ENCODE assay signal across 26 cellular contexts in genomic region chr5:142686968-142687367, GRCh38. TPM values are rescaled to one million over a fixed set of nuclear protein-coding genes. Genes with fewer than 3 reads are reported as not detected.
DNase-seq lines count a peak whose midpoint lies in the region; ATAC-seq and TF ChIP-seq lines count a peak whose summit lies in the region.
"Had no signal": no experiment of that assay in that cellular context is flagged by ENCODE, and none has a peak within 500 bp of the region (broad histone marks: within the 10 kb centered on the region; RNA-seq: fewer than 3 reads in every experiment).

No MANE protein-coding gene starts in this region.

- no peaks in the 10 kb centered on the region for H3K9me3 Mint-ChIP-seq in WTC11
- H3K9me3 Mint-ChIP-seq in brain = peaks cover 0 to 4% (median 0%) of the 10 kb centered on the region in 5 experiments
- no peaks in the 10 kb centered on the region for H3K9me3 Mint-ChIP-seq in stimulated activated effector memory CD8-positive, alpha-beta T cell treated with anti-CD3 and anti-CD28 coated beads, Interleukin-12 subunit alpha, Interleukin-12 subunit beta, amount 100 ng/mL, for 72 hours
- H3K9me3 Mint-ChIP-seq: activated naive CD4-positive, alpha-beta T cell treated with anti-CD3 and anti-CD28 coated beads for 36 hours; activated T-helper 1 cell treated with anti-CD3 and anti-CD28 coated beads, Interleukin-12 subunit alpha, Interleukin-12 subunit beta, Interleukin-2, Interleukin-4 antibody, amounts not matched to agents 30 ng/mL and 10 ng/mL and 1 ng/mL, durations not matched to agents 14 hours and 24 hours and 36 hours; dendritic cell treated with granulocyte-macrophage colony-stimulating factor and Interleukin-4, amounts not matched to agents 40 ng/mL and 50 ng/mL, for 4 days had no signal

- peaks cover 50% of the 10 kb centered on the region for H3K4me1 Mint-ChIP-seq in WTC11
- H3K4me1 Mint-ChIP-seq in brain = peaks cover 59% of the 10 kb centered on the region
- no peaks in the 10 kb centered on the region for H3K4me1 Mint-ChIP-seq in stimulated activated effector memory CD8-positive, alpha-beta T cell treated with anti-CD3 and anti-CD28 coated beads, Interleukin-12 subunit alpha, Interleukin-12 subunit beta, amount 100 ng/mL, for 72 hours

- H3K27ac Mint-ChIP-seq in WTC11 (0 out of 2 replicates have a peak overlapping the region, but pooled peaks have one; percentile 30), brain (peak overlapping the region in 4 of 5 experiments; percentile 65 to 97 (median 92))
- no peak overlapping the region for H3K27ac Mint-ChIP-seq in stimulated activated effector memory CD8-positive, alpha-beta T cell treated with anti-CD3 and anti-CD28 coated beads, Interleukin-12 subunit alpha, Interleukin-12 subunit beta, amount 100 ng/mL, for 72 hours
- H3K27ac Mint-ChIP-seq: activated naive CD4-positive, alpha-beta T cell treated with anti-CD3 and anti-CD28 coated beads for 36 hours; activated T-helper 1 cell treated with anti-CD3 and anti-CD28 coated beads, Interleukin-12 subunit alpha, Interleukin-12 subunit beta, Interleukin-2, Interleukin-4 antibody, amounts not matched to agents 30 ng/mL and 10 ng/mL and 1 ng/mL, durations not matched to agents 14 hours and 24 hours and 36 hours; dendritic cell treated with granulocyte-macrophage colony-stimulating factor and Interleukin-4, amounts not matched to agents 40 ng/mL and 50 ng/mL, for 4 days had no signal

- TF ChIP-seq CTCF in WTC11 (IDR thresholded peaks at IDR 0.05) (no peak), brain (conservative IDR thresholded peaks at IDR 0.05) (no peak)

- H3K27me3 Mint-ChIP-seq in WTC11 (ENCODE audit: low read depth) = no peaks in the 10 kb centered on the region
- H3K27me3 Mint-ChIP-seq in brain = no peaks in the 10 kb centered on the region

- DNase-seq in WTC11 (ENCODE audit: low spot score) = no peak
- no peak for DNase-seq in stimulated activated effector memory CD8-positive, alpha-beta T cell treated with anti-CD3 and anti-CD28 coated beads, Interleukin-12 subunit alpha, Interleukin-12 subunit beta, amount 100 ng/mL, for 72 hours (ENCODE audit: low spot score in 2 of 2)
- no peak for DNase-seq in stimulated activated CD4-positive, alpha-beta T cell treated with anti-CD3 and anti-CD28 coated beads, Interleukin-4, amount 100 ng/mL, for 4 hours
- DNase-seq: activated CD4-positive, alpha-beta T cell treated with anti-CD3 and anti-CD28 coated beads, Interleukin-2, amount 50 U/mL, for 48 hours; activated CD4-positive, CD25-positive, alpha-beta regulatory T cell treated with anti-CD3 and anti-CD28 coated beads, Interleukin-2, amount 50 U/mL, for 72 hours; activated naive CD4-positive, alpha-beta T cell treated with anti-CD3 and anti-CD28 coated beads for 36 hours; Caco-2; DMS79 treated with DMSO at 0.1 percent for 48 hours; GDM1; Karpas-422; left lung; NCI-H1436; NCI-H2081 treated with DMSO at 0.1 percent for 48 hours; NCI-H2227 treated with DMSO at 0.1 percent for 48 hours; NCI-H526; PC-9; SHP77; stimulated activated CD4-positive, alpha-beta T cell treated with anti-CD3 and anti-CD28 coated beads, Interleukin-4, amount 100 ng/mL, for 1 hour; T-helper 2 cell had no signal

- H3K36me3 Mint-ChIP-seq in WTC11 (no peaks in the 10 kb centered on the region), brain (no peaks in the 10 kb centered on the region)
- no peaks in the 10 kb centered on the region for H3K36me3 Mint-ChIP-seq in stimulated activated effector memory CD8-positive, alpha-beta T cell treated with anti-CD3 and anti-CD28 coated beads, Interleukin-12 subunit alpha, Interleukin-12 subunit beta, amount 100 ng/mL, for 72 hours

- POLR2A ChIA-PET in WTC11 (lab: Charles Lee) = no interaction called here

- ATAC-seq in WTC11 (no peak), esophagus mucosa (peak; percentile 76), HG02610 (IDR thresholded peaks at IDR 0.05; ENCODE audit: unreplicated experiment) (no peak), GM18502 (IDR thresholded peaks at IDR 0.05; ENCODE audit: poor library complexity, unreplicated experiment) (no peak), HG03159 (IDR thresholded peaks at IDR 0.05; ENCODE audit: unreplicated experiment) (no peak)
- peak; percentile 16 for ATAC-seq in stimulated activated effector memory CD8-positive, alpha-beta T cell treated with anti-CD3 and anti-CD28 coated beads, Interleukin-12 subunit alpha, Interleukin-12 subunit beta, amount 100 ng/mL, for 72 hours
- ATAC-seq: left lung had no signal

- H3K4me3 Mint-ChIP-seq in WTC11 = no peak overlapping the region
- H3K4me3 Mint-ChIP-seq in brain = no peak overlapping the region
- no peak overlapping the region for H3K4me3 Mint-ChIP-seq in stimulated activated effector memory CD8-positive, alpha-beta T cell treated with anti-CD3 and anti-CD28 coated beads, Interleukin-12 subunit alpha, Interleukin-12 subunit beta, amount 100 ng/mL, for 72 hours
- H3K4me3 Mint-ChIP-seq: activated naive CD4-positive, alpha-beta T cell treated with anti-CD3 and anti-CD28 coated beads for 36 hours; activated T-helper 1 cell treated with anti-CD3 and anti-CD28 coated beads, Interleukin-12 subunit alpha, Interleukin-12 subunit beta, Interleukin-2, Interleukin-4 antibody, amounts not matched to agents 30 ng/mL and 10 ng/mL and 1 ng/mL, durations not matched to agents 14 hours and 24 hours and 36 hours; dendritic cell treated with granulocyte-macrophage colony-stimulating factor and Interleukin-4, amounts not matched to agents 40 ng/mL and 50 ng/mL, for 4 days had no signal

- CTCF ChIA-PET in WTC11 (lab: Charles Lee) = interaction anchor here (1.5 to 3.9 kb wide), 4 partner anchors 9 to 31 kb away, joined by 3 to 49 read pairs (median 23); no protein-coding TSS in a partner anchor

TF ChIP-seq in WTC11, 78 proteins besides CTCF, POLR2A, EP300 and RAD21 (continues in another document):
- TF ChIP-seq ATF2 (CRISPR knock-in tag; IDR thresholded peaks at IDR 0.05; ENCODE audit: borderline replicate concordance, low read depth) (no peak), CDX4 (CRISPR knock-in tag; IDR thresholded peaks at IDR 0.05; ENCODE audit: borderline replicate concordance) (no peak), AFF4 (CRISPR knock-in tag; IDR thresholded peaks at IDR 0.05; ENCODE audit: borderline replicate concordance) (no peak)

RNA-seq across cellular contexts. Expression of gene FGF1, which starts 1.1 kb away (rescaled TPM):
- total RNA-seq in WTC11 (2021) (0.21 to 0.55 TPM in 2 of 3 replicates, not detected in the other), esophagus mucosa (0.88 TPM)
- 58.0 TPM for polyA plus RNA-seq in brain (ENCODE audit: insufficient read depth, low read depth, low replicate concordance)
- total RNA-seq: activated naive CD4-positive, alpha-beta T cell treated with anti-CD3 and anti-CD28 coated beads for 36 hours; Caco-2 had no signal

Comparison
In these comparisons a context has a peak if more than half of its experiments do, and no peak if none do; other contexts are left out.
1. ATAC-seq: peak in esophagus mucosa (single experiment) and stimulated activated effector memory CD8-positive, alpha-beta T cell treated with anti-CD3 and anti-CD28 coated beads, Interleukin-12 subunit alpha, Interleukin-12 subunit beta, amount 100 ng/mL, for 72 hours (single experiment); none in WTC11 (single experiment), HG02610 (single experiment), GM18502 (single experiment) and HG03159 (single experiment).